In the genomic region with DNA sequence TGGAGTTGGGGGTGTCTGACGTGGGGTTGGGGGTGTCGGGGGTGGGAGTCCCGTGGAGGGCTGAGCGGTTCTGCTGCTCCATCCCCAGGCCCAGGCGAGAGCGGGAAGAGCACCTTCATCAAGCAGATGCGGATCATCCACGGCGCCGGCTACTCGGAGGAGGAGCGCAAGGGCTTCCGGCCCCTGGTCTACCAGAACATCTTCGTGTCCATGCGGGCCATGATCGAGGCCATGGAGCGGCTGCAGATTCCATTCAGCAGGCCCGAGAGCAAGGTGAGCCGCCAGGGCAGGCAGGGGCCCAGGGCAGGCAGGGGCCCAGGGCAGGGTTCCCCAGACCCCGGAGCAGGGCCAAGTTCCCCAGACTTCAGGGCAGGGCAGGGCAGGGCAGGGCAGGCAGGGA, we compare ENCODE assay signal across 21 cellular contexts. TPM values are rescaled to one million over a fixed set of nuclear protein-coding genes. Genes with fewer than 3 reads are reported as not detected.
DNase-seq lines count a peak whose midpoint lies in the region; ATAC-seq, FAIRE-seq and TF ChIP-seq lines count a peak whose summit lies in the region.
"Had no signal": no experiment of that assay in that cellular context is flagged by ENCODE, and none has a peak within 500 bp of the region (broad histone marks: within the 10 kb centered on the region; RNA-seq: fewer than 3 reads in every experiment).

No MANE protein-coding gene starts in this region.

- no peak overlapping the region for H2BK120ac ChIP-seq in trophoblast cell (ENCODE audit: insufficient read depth, low read length, poor library complexity)

- H4K91ac ChIP-seq in trophoblast cell (ENCODE audit: low read depth, low read length): no peak overlapping the region

- no peak overlapping the region for H3K14ac ChIP-seq in trophoblast cell (ENCODE audit: low read length)

- H4K12ac ChIP-seq in trophoblast cell (ENCODE audit: low read depth, low read length): no peak overlapping the region

- FAIRE-seq in K562 (lab: Jason Lieb, UNC): no peak
- FAIRE-seq: A204.1, G401.6 had no signal

- peaks cover 90 to 100% (median 94%) of the 10 kb centered on the region in 10 experiments for H3K4me1 ChIP-seq in BLaER1 treated with 17β-estradiol and CSF1 and Interleukin-3, amounts not matched to agents 10 nM and 100 nM
- peaks cover 0 to 28% of the 10 kb centered on the region in 2 experiments; a peak in 3 of 5 replicates for H3K4me1 ChIP-seq in K562 (replicated peaks in 1 of 2; ENCODE audit: control insufficient read depth in 2 of 2, insufficient read depth in 2 of 2, low read length in 2 of 2)
- no peaks in the 10 kb centered on the region for H3K4me1 ChIP-seq in trophoblast cell (ENCODE audit: control insufficient read depth in 1 of 2, insufficient read depth in 2 of 2, low read length in 2 of 2)
- peaks cover 0 to 10% (median 0%) of the 10 kb centered on the region in 4 donors for H3K4me1 ChIP-seq in stomach

- H3K4me2 ChIP-seq in BLaER1 treated with 17β-estradiol and CSF1 and Interleukin-3, amounts not matched to agents 10 nM and 100 nM: peak overlapping the region; percentile 26 to 84 (median 62); a peak in 15 of 22 replicates
- H3K4me2 ChIP-seq in K562 (ENCODE audit: insufficient read depth, low read length): no peak overlapping the region
- no peak overlapping the region for H3K4me2 ChIP-seq in trophoblast cell (ENCODE audit: low read length)

- WGBS in K562 (ENCODE audit: insufficient coverage, low coverage, missing lambda C conversion rate): 89% methylated on average over 7 of the region's 20 CpGs
- WGBS in trophoblast cell (ENCODE audit: extremely low coverage, insufficient coverage, insufficient read length): no CpG with 5 or more reads among the region's 20 CpGs
- 90 to 94% (median 91%) methylated on average over 15 to 20 of the region's 20 CpGs for WGBS in stomach, 5 donors

- peaks cover 0 to 24% (median 0%) of the 10 kb centered on the region in 11 experiments; a peak in 5 of 22 replicates for H4K20me1 ChIP-seq in BLaER1 treated with 17β-estradiol and CSF1 and Interleukin-3, amounts not matched to agents 10 nM and 100 nM
- no peaks in the 10 kb centered on the region for H4K20me1 ChIP-seq in K562 (replicated peaks; ENCODE audit: control insufficient read depth, insufficient read depth, low read length)

- H3K79me2 ChIP-seq in K562 (ENCODE audit: control insufficient read depth, insufficient read depth, low read length): no peaks in the 10 kb centered on the region
- no peaks in the 10 kb centered on the region for H3K79me2 ChIP-seq in trophoblast cell (ENCODE audit: control insufficient read depth, insufficient read depth, low read length, poor library complexity)

- TF ChIP-seq POLR2A in K562 (conservative IDR thresholded peaks at IDR 0.05) (no peak), stomach (IDR thresholded peaks at IDR 0.05) (no peak)

- CTCF ChIA-PET in K562 (lab: Yijun Ruan, JAX; ENCODE audit: low intra/inter-chr PET ratio): no interaction called here

- no peaks in the 10 kb centered on the region for H3K9me1 ChIP-seq in K562 (ENCODE audit: control insufficient read depth, insufficient read depth, low read length)

- H3K27ac ChIP-seq in BLaER1 treated with 17β-estradiol and CSF1 and Interleukin-3, amounts not matched to agents 10 nM and 100 nM: peak overlapping the region in 3 of 11 experiments; percentile 66 to 96 (median 70); a peak in 5 of 22 replicates
- H3K27ac ChIP-seq in KOPT-K1 (ENCODE audit: low read depth, low read length, poor library complexity, severe bottlenecking) (peak overlapping the region; percentile 99), K562 (ENCODE audit: extremely low read depth, low read depth, low read length) (no peak overlapping the region), trophoblast cell (ENCODE audit: low read depth, low read length) (no peak overlapping the region), stomach (no peak overlapping the region)

- TF ChIP-seq CTCF in K562 (IDR thresholded peaks at IDR 0.05 in 2 of 3, conservative IDR thresholded peaks at IDR 0.05 in 1 of 3; ENCODE audit: insufficient read depth in 2 of 3, low read depth in 1 of 3, low read length in 3 of 3): no peak
- no peak for TF ChIP-seq CTCF in stomach (IDR thresholded peaks at IDR 0.05)

- in situ Hi-C loops in K562 (cut with MboI): no loop called here

- H3K36me3 Mint-ChIP-seq in activated naive CD8-positive, alpha-beta T cell treated with anti-CD3 and anti-CD28 coated beads for 36 hours: no peaks in the 10 kb centered on the region

- H2AFZ ChIP-seq in K562 (ENCODE audit: low read depth, low read length): no peak overlapping the region
- H2AFZ ChIP-seq in trophoblast cell (ENCODE audit: insufficient read depth, low read length, poor library complexity): no peak overlapping the region

- no peak overlapping the region for H2BK5ac ChIP-seq in trophoblast cell (ENCODE audit: low read depth, low read length, poor library complexity)

- H4K8ac ChIP-seq in trophoblast cell (ENCODE audit: low read depth, low read length): no peak overlapping the region

- no peak overlapping the region for H2BK12ac ChIP-seq in trophoblast cell (ENCODE audit: low read length)

- POLR2A ChIA-PET in K562 (lab: Yijun Ruan, JAX): no interaction called here

- no peaks in the 10 kb centered on the region for H3K4me1 Mint-ChIP-seq in activated naive CD8-positive, alpha-beta T cell treated with anti-CD3 and anti-CD28 coated beads for 36 hours

- no peak for TF ChIP-seq RAD21 in K562 (CRISPR knock-in tag; conservative IDR thresholded peaks at IDR 0.05 in 1 of 2, IDR thresholded peaks at IDR 0.05 in 1 of 2)

- no TSS peak for BruUV-seq in K562 (replicated peaks; lab: Mats Ljungman, UMichigan)

- H3K9me3 ChIP-seq in BLaER1 treated with 17β-estradiol and CSF1 and Interleukin-3, amounts not matched to agents 10 nM and 100 nM (replicated peaks in 1 of 11): peaks cover 0 to 31% (median 19%) of the 10 kb centered on the region in 11 experiments; a peak in 16 of 22 replicates
- H3K9me3 ChIP-seq in KOPT-K1 (ENCODE audit: insufficient read depth, low read length, poor library complexity, severe bottlenecking): no peaks in the 10 kb centered on the region
- no peaks in the 10 kb centered on the region for H3K9me3 ChIP-seq in K562 (replicated peaks; ENCODE audit: control insufficient read depth, insufficient read depth, low read depth, low read length)
- H3K9me3 ChIP-seq in trophoblast cell (ENCODE audit: insufficient read depth, low read depth, low read length): peaks cover 7% of the 10 kb centered on the region
- no peaks in the 10 kb centered on the region for H3K9me3 ChIP-seq in stomach

- no peak overlapping the region; a peak in 1 of 22 replicates for H3K9ac ChIP-seq in BLaER1 treated with 17β-estradiol and CSF1 and Interleukin-3, amounts not matched to agents 10 nM and 100 nM
- H3K9ac ChIP-seq in K562 (ENCODE audit: insufficient read depth in 1 of 2, low read depth in 2 of 2, low read length in 2 of 2) (no peak overlapping the region), trophoblast cell (ENCODE audit: low read length) (no peak overlapping the region)

- intact Hi-C loops in K562 (cut with micrococcal nuclease) (no loop called here), stomach (cut with DNase I; ENCODE audit: low total_unique reads) (no loop called here)

- H3K18ac ChIP-seq in trophoblast cell (ENCODE audit: low read length): no peak overlapping the region

- DNase-seq in K562 (ENCODE audit: extremely low read depth in 1 of 4, low spot score in 3 of 4): no peak
- no peak for DNase-seq in trophoblast cell
- DNase-seq in activated naive CD8-positive, alpha-beta T cell treated with anti-CD3 and anti-CD28 coated beads for 36 hours: no peak
- DNase-seq in UCSD-AML1 (lab: John Stamatoyannopoulos, UW; ENCODE audit: unreplicated experiment): no peak
- no peak for DNase-seq in A172 (ENCODE audit: low spot score)
- no peak for DNase-seq in stomach
- DNase-seq: C1 segment of cervical spinal cord; Calu3; CD4-positive, alpha-beta memory T cell; COR-L47; DMS53; DMS79 treated with DMSO at 0.1 percent for 48 hours; GOT3; H7; HCEC 1CT had no signal

- ATAC-seq in K562: no peak

- H3K27me3 ChIP-seq in BLaER1 treated with 17β-estradiol and CSF1 and Interleukin-3, amounts not matched to agents 10 nM and 100 nM: no peaks in the 10 kb centered on the region
- H3K27me3 ChIP-seq in K562 (ENCODE audit: control insufficient read depth in 2 of 2, insufficient read depth in 2 of 2, low read length in 2 of 2): no peaks in the 10 kb centered on the region; a peak in 1 of 5 replicates
- H3K27me3 ChIP-seq in trophoblast cell (ENCODE audit: insufficient read depth, low read length): no peaks in the 10 kb centered on the region
- H3K27me3 ChIP-seq in stomach: peaks cover 0 to 40% (median 4%) of the 10 kb centered on the region in 3 donors

- TF ChIP-seq EP300 in K562 (IDR thresholded peaks at IDR 0.05; ENCODE audit: low read length) (no peak), stomach (IDR thresholded peaks at IDR 0.05) (no peak)

- no peak overlapping the region for H3K4me3 ChIP-seq in BLaER1 treated with 17β-estradiol and CSF1 and Interleukin-3, amounts not matched to agents 10 nM and 100 nM
- H3K4me3 ChIP-seq in K562 (no peak overlapping the region), trophoblast cell (ENCODE audit: low read depth, low read length) (peak overlapping the region; percentile 56), stomach (no peak overlapping the region)

- no peak overlapping the region for H3K4ac ChIP-seq in trophoblast cell (ENCODE audit: low read depth, low read length)

- H3K23ac ChIP-seq in trophoblast cell (ENCODE audit: low read length): no peak overlapping the region

- H3K27me3 Mint-ChIP-seq in activated naive CD8-positive, alpha-beta T cell treated with anti-CD3 and anti-CD28 coated beads for 36 hours: no peaks in the 10 kb centered on the region
- H3K27me3 Mint-ChIP-seq: CD4-positive, alpha-beta memory T cell had no signal

- H3K79me1 ChIP-seq in trophoblast cell (ENCODE audit: low read length): no peaks in the 10 kb centered on the region

- no peaks in the 10 kb centered on the region for H3K9me3 Mint-ChIP-seq in activated naive CD8-positive, alpha-beta T cell treated with anti-CD3 and anti-CD28 coated beads for 36 hours
- H3K9me3 Mint-ChIP-seq: CD4-positive, alpha-beta memory T cell had no signal

- H3K4me3 Mint-ChIP-seq in activated naive CD8-positive, alpha-beta T cell treated with anti-CD3 and anti-CD28 coated beads for 36 hours: no peak overlapping the region
- H3K4me3 Mint-ChIP-seq: B cell; CD4-positive, alpha-beta memory T cell had no signal

- peaks cover 59 to 73% (median 69%) of the 10 kb centered on the region in 11 experiments for H3K36me3 ChIP-seq in BLaER1 treated with 17β-estradiol and CSF1 and Interleukin-3, amounts not matched to agents 10 nM and 100 nM
- peaks cover 90% of the 10 kb centered on the region for H3K36me3 ChIP-seq in KOPT-K1 (ENCODE audit: insufficient read depth, low read length)
- no peaks in the 10 kb centered on the region for H3K36me3 ChIP-seq in K562 (ENCODE audit: control insufficient read depth, insufficient read depth, low read length)
- H3K36me3 ChIP-seq in trophoblast cell (ENCODE audit: control insufficient read depth in 1 of 2, insufficient read depth in 2 of 2, low read length in 2 of 2): no peaks in the 10 kb centered on the region
- H3K36me3 ChIP-seq in stomach: peaks cover 0 to 27% (median 7%) of the 10 kb centered on the region in 4 donors

- no peak overlapping the region for H2AK5ac ChIP-seq in trophoblast cell (ENCODE audit: low read length)

- H3K27ac Mint-ChIP-seq in activated naive CD8-positive, alpha-beta T cell treated with anti-CD3 and anti-CD28 coated beads for 36 hours: no peak overlapping the region
- H3K27ac Mint-ChIP-seq: B cell had no signal

RNA-seq across cellular contexts. Expression of gene GNA15, which starts 12.7 kb away (rescaled TPM):
- total RNA-seq in K562 (2011; cell fraction: chromatin; rRNA removed; ENCODE audit: low replicate concordance): 0.35 TPM in 1 of 2 replicates, not detected in the other
- 0.13 and 0.17 TPM in 2 replicates for total RNA-seq in K562 (2011; cell fraction: nucleolus; rRNA removed)
- not detected in 2 replicates for total RNA-seq in K562 (2011; cell fraction: nucleoplasm; rRNA removed)
- 0.09 TPM in 1 of 2 replicates, not detected in the other for total RNA-seq in K562 (2014; rRNA removed)
- 0.07 and 0.13 TPM in 2 replicates for total RNA-seq in K562 (2014; rRNA removed; fragmentation: Illumina TruSeq; extraction: Trizol)
- 0.19 and 0.22 TPM in 2 replicates for total RNA-seq in K562 (2015; rRNA removed; fragmentation: Illumina TruSeq; extraction: Trizol)
- 0.13 and 0.24 TPM in 2 replicates for total RNA-seq in K562 (2021)
- polyA plus RNA-seq in K562 (2011; rRNA removed): 0.19 and 0.22 TPM in 2 replicates
- 0.18 and 0.25 TPM in 2 replicates for polyA plus RNA-seq in K562 (2011; cell fraction: cytosol; rRNA removed)
- 0.29 and 0.40 TPM in 2 replicates for polyA plus RNA-seq in K562 (2011; cell fraction: nucleus; rRNA removed)
- 0.65 and 0.76 TPM in 2 replicates for polyA plus RNA-seq in K562 (2012)
- polyA plus RNA-seq in K562 (2014; fragmentation: Illumina TruSeq; extraction: Trizol): 0.10 and 0.22 TPM in 2 replicates
- polyA plus RNA-seq in K562 (2014; fragmentation: Nextera tagmentation; extraction: Ambion mirVana): under 1 TPM in 1 of 2 experiments, not detected in 1; 0.03 TPM
- 0.11 and 0.35 TPM in 2 replicates for polyA plus RNA-seq in K562 (2014; rRNA removed)
- 0.27 TPM in 1 of 2 replicates, not detected in the other for polyA minus RNA-seq in K562 (2011; rRNA and poly(A)+ RNA removed)
- polyA minus RNA-seq in K562 (2011; cell fraction: cytosol; rRNA and poly(A)+ RNA removed): not detected in 2 replicates
- polyA minus RNA-seq in K562 (2011; cell fraction: nucleus; rRNA and poly(A)+ RNA removed): 0.13 TPM in 1 of 2 replicates, not detected in the other
- 0.03 TPM in 1 of 2 replicates, not detected in the other for polyA plus RNA-seq in trophoblast cell (2013)
- 1 to 10 TPM; 7.5 to 7.8 TPM for total RNA-seq in activated naive CD8-positive, alpha-beta T cell treated with anti-CD3 and anti-CD28 coated beads for 36 hours
- 0.19 and 0.26 TPM in 2 replicates for total RNA-seq in A172 (2014; rRNA removed; shearing (Covaris generic))
- 1 to 10 TPM in 2 of 5 donors, under 1 TPM in 1, not detected in 2; 0.45 to 4.8 (median 4.5) TPM for total RNA-seq in stomach
- 10 to 100 TPM in 1 of 3 donors, 1 to 10 TPM in 2; 4.9 to 15.1 (median 7.8) TPM for polyA plus RNA-seq in stomach
- total RNA-seq: H7 had no signal
- polyA plus RNA-seq: AG04450 had no signal

RNA-seq across cellular contexts. Expression of gene S1PR4, which starts 30.1 kb away (rescaled TPM):
- total RNA-seq in K562 (2011; cell fraction: chromatin; rRNA removed; ENCODE audit: low replicate concordance): not detected in 2 replicates
- not detected in 2 replicates for total RNA-seq in K562 (2011; cell fraction: nucleolus; rRNA removed)
- not detected in 2 replicates for total RNA-seq in K562 (2011; cell fraction: nucleoplasm; rRNA removed)
- total RNA-seq in K562 (2014; rRNA removed) (not detected in 2 replicates), K562 (2014; rRNA removed; fragmentation: Illumina TruSeq; extraction: Trizol) (not detected in 2 replicates), K562 (2015; rRNA removed; fragmentation: Illumina TruSeq; extraction: Trizol) (not detected in 2 replicates), K562 (2021) (0.18 and 0.27 TPM in 2 replicates), stomach (10 to 100 TPM in 2 of 5 donors, 1 to 10 TPM in 1, not detected in 2; 4.6 to 22.2 (median 11.6) TPM)
- polyA plus RNA-seq in K562 (2011; rRNA removed) (not detected in 2 replicates), K562 (2014; fragmentation: Illumina TruSeq; extraction: Trizol) (not detected in 2 replicates), K562 (2014; fragmentation: Nextera tagmentation; extraction: Ambion mirVana) (not detected), K562 (2014; rRNA removed) (0.07 TPM in 1 of 2 replicates, not detected in the other), stomach (1 to 10 TPM; 1.3 to 2.3 (median 2.2) TPM)
- 0.04 TPM in 1 of 2 replicates, not detected in the other for polyA plus RNA-seq in K562 (2011; cell fraction: cytosol; rRNA removed)
- polyA plus RNA-seq in K562 (2011; cell fraction: nucleus; rRNA removed): 0.08 and 0.53 TPM in 2 replicates
- not detected in 2 replicates for polyA plus RNA-seq in K562 (2012)
- not detected in 2 replicates for polyA minus RNA-seq in K562 (2011; rRNA and poly(A)+ RNA removed)
- not detected in 2 replicates for polyA minus RNA-seq in K562 (2011; cell fraction: cytosol; rRNA and poly(A)+ RNA removed)
- polyA minus RNA-seq in K562 (2011; cell fraction: nucleus; rRNA and poly(A)+ RNA removed): 0.13 TPM in 1 of 2 replicates, not detected in the other
- polyA plus RNA-seq in trophoblast cell (2013): not detected in 2 replicates
- 10 to 100 TPM; 37.5 to 42.7 TPM for total RNA-seq in activated naive CD8-positive, alpha-beta T cell treated with anti-CD3 and anti-CD28 coated beads for 36 hours
- 0.26 TPM in 1 of 2 replicates, not detected in the other for total RNA-seq in A172 (2014; rRNA removed; shearing (Covaris generic))
- total RNA-seq: Calu3, H7 had no signal
- polyA plus RNA-seq: AG04450 had no signal

RNA-seq across cellular contexts. Expression of gene NCLN, which starts 37.2 kb away (rescaled TPM):
- 48.8 and 166 TPM in 2 replicates for total RNA-seq in K562 (2011; cell fraction: chromatin; rRNA removed; ENCODE audit: low replicate concordance)
- total RNA-seq in K562 (2011; cell fraction: nucleolus; rRNA removed): 171 and 189 TPM in 2 replicates
- 87.3 and 91.6 TPM in 2 replicates for total RNA-seq in K562 (2011; cell fraction: nucleoplasm; rRNA removed)
- total RNA-seq in K562 (2014; rRNA removed) (49.3 and 79.1 TPM in 2 replicates), K562 (2014; rRNA removed; fragmentation: Illumina TruSeq; extraction: Trizol) (11.6 and 20.2 TPM in 2 replicates), K562 (2015; rRNA removed; fragmentation: Illumina TruSeq; extraction: Trizol) (39.7 and 47.4 TPM in 2 replicates), K562 (2021) (120 and 126 TPM in 2 replicates), stomach (100 to 1,000 TPM in 2 of 5 donors, 10 to 100 TPM in 3; 16.7 to 381 (median 93.6) TPM)
- polyA plus RNA-seq in K562 (2011; rRNA removed) (39.6 and 55.9 TPM in 2 replicates), K562 (2014; fragmentation: Illumina TruSeq; extraction: Trizol) (25.6 and 56.1 TPM in 2 replicates), K562 (2014; fragmentation: Nextera tagmentation; extraction: Ambion mirVana) (1 to 10 TPM; 3.8 to 5.9 TPM), K562 (2014; rRNA removed) (58.0 and 62.8 TPM in 2 replicates), stomach (10 to 100 TPM; 42.3 to 45.8 (median 44.6) TPM)
- 53.3 and 119 TPM in 2 replicates for polyA plus RNA-seq in K562 (2011; cell fraction: cytosol; rRNA removed)
- 113 and 190 TPM in 2 replicates for polyA plus RNA-seq in K562 (2011; cell fraction: nucleus; rRNA removed)
- polyA plus RNA-seq in K562 (2012): 69.1 and 86.6 TPM in 2 replicates
- polyA minus RNA-seq in K562 (2011; rRNA and poly(A)+ RNA removed): 11.0 and 30.4 TPM in 2 replicates
- polyA minus RNA-seq in K562 (2011; cell fraction: cytosol; rRNA and poly(A)+ RNA removed): 50.3 and 58.3 TPM in 2 replicates
- 23.9 and 31.8 TPM in 2 replicates for polyA minus RNA-seq in K562 (2011; cell fraction: nucleus; rRNA and poly(A)+ RNA removed)
- 46.0 and 49.1 TPM in 2 replicates for polyA plus RNA-seq in trophoblast cell (2013)
- total RNA-seq in activated naive CD8-positive, alpha-beta T cell treated with anti-CD3 and anti-CD28 coated beads for 36 hours: 10 to 100 TPM; 86.5 to 91.3 TPM
- total RNA-seq in A172 (2014; rRNA removed; shearing (Covaris generic)): 67.6 and 74.6 TPM in 2 replicates

RNA-seq across cellular contexts. Expression of gene GNA11, which starts 54.3 kb away (rescaled TPM):
- 18.8 and 42.3 TPM in 2 replicates for total RNA-seq in K562 (2011; cell fraction: chromatin; rRNA removed; ENCODE audit: low replicate concordance)
- 20.7 and 22.8 TPM in 2 replicates for total RNA-seq in K562 (2011; cell fraction: nucleolus; rRNA removed)
- 12.6 and 17.6 TPM in 2 replicates for total RNA-seq in K562 (2011; cell fraction: nucleoplasm; rRNA removed)
- total RNA-seq in K562 (2014; rRNA removed): 14.5 and 19.3 TPM in 2 replicates
- total RNA-seq in K562 (2014; rRNA removed; fragmentation: Illumina TruSeq; extraction: Trizol): 7.0 and 12.7 TPM in 2 replicates
- total RNA-seq in K562 (2015; rRNA removed; fragmentation: Illumina TruSeq; extraction: Trizol): 13.4 and 16.5 TPM in 2 replicates
- 24.3 and 24.8 TPM in 2 replicates for total RNA-seq in K562 (2021)
- polyA plus RNA-seq in K562 (2011; rRNA removed): 3.6 and 9.7 TPM in 2 replicates
- 11.1 and 14.7 TPM in 2 replicates for polyA plus RNA-seq in K562 (2011; cell fraction: cytosol; rRNA removed)
- polyA plus RNA-seq in K562 (2011; cell fraction: nucleus; rRNA removed): 18.1 and 22.6 TPM in 2 replicates
- 22.6 and 23.5 TPM in 2 replicates for polyA plus RNA-seq in K562 (2012)
- 23.5 and 24.5 TPM in 2 replicates for polyA plus RNA-seq in K562 (2014; fragmentation: Illumina TruSeq; extraction: Trizol)
- polyA plus RNA-seq in K562 (2014; fragmentation: Nextera tagmentation; extraction: Ambion mirVana): under 1 TPM; 0.18 to 0.21 TPM
- polyA plus RNA-seq in K562 (2014; rRNA removed): 16.6 and 18.2 TPM in 2 replicates
- polyA minus RNA-seq in K562 (2011; rRNA and poly(A)+ RNA removed): 1.6 and 10.8 TPM in 2 replicates
- 10.8 and 11.5 TPM in 2 replicates for polyA minus RNA-seq in K562 (2011; cell fraction: cytosol; rRNA and poly(A)+ RNA removed)
- polyA minus RNA-seq in K562 (2011; cell fraction: nucleus; rRNA and poly(A)+ RNA removed): 4.6 and 5.7 TPM in 2 replicates
- polyA plus RNA-seq in trophoblast cell (2013): 41.4 and 43.4 TPM in 2 replicates
- total RNA-seq in activated naive CD8-positive, alpha-beta T cell treated with anti-CD3 and anti-CD28 coated beads for 36 hours: 1 to 10 TPM; 4.5 to 4.6 TPM
- total RNA-seq in A172 (2014; rRNA removed; shearing (Covaris generic)): 97.7 and 98.4 TPM in 2 replicates
- 100 to 1,000 TPM in 1 of 5 donors, 10 to 100 TPM in 4; 40.6 to 204 (median 63.4) TPM for total RNA-seq in stomach
- 10 to 100 TPM; 18.9 to 31.3 (median 25.5) TPM for polyA plus RNA-seq in stomach

Comparison
In these comparisons a context has a peak if more than half of its experiments do, and no peak if none do; other contexts are left out.
1. H3K4me2 ChIP-seq: peak in BLaER1 treated with 17β-estradiol and CSF1 and Interleukin-3, amounts not matched to agents 10 nM and 100 nM (11 of 11); none in K562 (single experiment) and trophoblast cell (single experiment).